ENCODE assay signal across 25 cellular contexts in genomic region chr9:94705162-94705712, GRCh38.
"Had no signal": no experiment of that assay in that cellular context is flagged by ENCODE, and none has a peak within 500 bp of the region (broad histone marks: within the 10 kb centered on the region; RNA-seq: fewer than 3 reads in every experiment).

No MANE protein-coding gene starts in this region.

- H3K4me1 Mint-ChIP-seq: activated naive CD4-positive, alpha-beta T cell treated with anti-CD3 and anti-CD28 coated beads, Interleukin-2, amount 10 ng/mL, durations not matched to agents 7 days and 5 days; naive thymus-derived CD8-positive, alpha-beta T cell; stimulated activated effector memory CD8-positive, alpha-beta T cell treated with anti-CD3 and anti-CD28 coated beads, Interleukin-12 subunit alpha, Interleukin-12 subunit beta, amount 100 ng/mL, for 72 hours had no signal

- DNase-seq: activated CD4-positive, alpha-beta T cell treated with anti-CD3 and anti-CD28 coated beads for 4 hours; activated CD4-positive, alpha-beta T cell treated with anti-CD3 and anti-CD28 coated beads, Interleukin-2, amount 50 U/mL, for 48 hours; activated CD8-positive, alpha-beta memory T cell treated with anti-CD3 and anti-CD28 coated beads, Interleukin-2, amount 50 U/mL, for 4 hours; activated gamma-delta T cell; activated naive CD4-positive, alpha-beta T cell treated with anti-CD3 and anti-CD28 coated beads, Interleukin-2, amount 10 ng/mL, durations not matched to agents 7 days and 5 days; activated T-cell treated with anti-CD3 and anti-CD28 coated beads, Interleukin-2, amount 50 U/mL, for 1 hour; amniotic stem cell; brain microvascular endothelial cell; caudate nucleus; endodermal cell; foreskin keratinocyte; left ventricle myocardium superior; naive thymus-derived CD8-positive, alpha-beta T cell; posterior cingulate gyrus; right lobe of liver; stimulated activated CD4-positive, alpha-beta T cell treated with anti-CD3 and anti-CD28 coated beads, Interleukin-12 subunit alpha, Interleukin-12 subunit beta, amount 100 ng/mL, for 4 hours; stimulated activated CD4-positive, alpha-beta T cell treated with anti-CD3 and anti-CD28 coated beads, Interleukin-4, amount 100 ng/mL, for 24 hours; substantia nigra; T-helper 9 cell had no signal

- H3K27me3 ChIP-seq: brain microvascular endothelial cell, right lobe of liver had no signal

- H3K9me3 ChIP-seq: right lobe of liver had no signal

- ATAC-seq: esophagus mucosa; foreskin keratinocyte; left ventricle myocardium superior; naive thymus-derived CD8-positive, alpha-beta T cell; right lobe of liver; stimulated activated effector memory CD8-positive, alpha-beta T cell treated with anti-CD3 and anti-CD28 coated beads, Interleukin-12 subunit alpha, Interleukin-12 subunit beta, amount 100 ng/mL, for 72 hours had no signal

- H3K27ac Mint-ChIP-seq: activated naive CD4-positive, alpha-beta T cell treated with anti-CD3 and anti-CD28 coated beads, Interleukin-2, amount 10 ng/mL, durations not matched to agents 7 days and 5 days; activated T-helper 1 cell treated with anti-CD3 and anti-CD28 coated beads, Interleukin-12 subunit alpha, Interleukin-12 subunit beta, Interleukin-2, Interleukin-4 antibody, amounts not matched to agents 30 ng/mL and 10 ng/mL and 1 ng/mL, durations not matched to agents 14 hours and 24 hours and 36 hours; endodermal cell; naive thymus-derived CD8-positive, alpha-beta T cell; stimulated activated effector memory CD8-positive, alpha-beta T cell treated with anti-CD3 and anti-CD28 coated beads, Interleukin-12 subunit alpha, Interleukin-12 subunit beta, amount 100 ng/mL, for 72 hours; stimulated activated naive CD8-positive, alpha-beta T cell treated with anti-CD3 and anti-CD28 coated beads, Interleukin-15, Interleukin-2, amounts not matched to agents 100 ng/mL and 50 ng/mL, for 24 hours; type B pancreatic cell had no signal

- H3K36me3 Mint-ChIP-seq: activated naive CD4-positive, alpha-beta T cell treated with anti-CD3 and anti-CD28 coated beads, Interleukin-2, amount 10 ng/mL, durations not matched to agents 7 days and 5 days; naive thymus-derived CD8-positive, alpha-beta T cell; stimulated activated effector memory CD8-positive, alpha-beta T cell treated with anti-CD3 and anti-CD28 coated beads, Interleukin-12 subunit alpha, Interleukin-12 subunit beta, amount 100 ng/mL, for 72 hours; type B pancreatic cell had no signal

- H3K9me3 Mint-ChIP-seq: activated naive CD4-positive, alpha-beta T cell treated with anti-CD3 and anti-CD28 coated beads, Interleukin-2, amount 10 ng/mL, durations not matched to agents 7 days and 5 days; activated T-helper 1 cell treated with anti-CD3 and anti-CD28 coated beads, Interleukin-12 subunit alpha, Interleukin-12 subunit beta, Interleukin-2, Interleukin-4 antibody, amounts not matched to agents 30 ng/mL and 10 ng/mL and 1 ng/mL, durations not matched to agents 14 hours and 24 hours and 36 hours; endodermal cell; naive thymus-derived CD8-positive, alpha-beta T cell; stimulated activated effector memory CD8-positive, alpha-beta T cell treated with anti-CD3 and anti-CD28 coated beads, Interleukin-12 subunit alpha, Interleukin-12 subunit beta, amount 100 ng/mL, for 72 hours; stimulated activated naive CD8-positive, alpha-beta T cell treated with anti-CD3 and anti-CD28 coated beads, Interleukin-15, Interleukin-2, amounts not matched to agents 100 ng/mL and 50 ng/mL, for 24 hours; type B pancreatic cell had no signal

- H3K4me3 ChIP-seq: right lobe of liver had no signal

- H3K27ac ChIP-seq: brain microvascular endothelial cell, foreskin keratinocyte, right lobe of liver, VCaP had no signal

- H3K4me1 ChIP-seq: foreskin keratinocyte had no signal

- H3K36me3 ChIP-seq: brain microvascular endothelial cell, right lobe of liver had no signal

- H3K4me3 Mint-ChIP-seq: activated naive CD4-positive, alpha-beta T cell treated with anti-CD3 and anti-CD28 coated beads, Interleukin-2, amount 10 ng/mL, durations not matched to agents 7 days and 5 days; activated T-helper 1 cell treated with anti-CD3 and anti-CD28 coated beads, Interleukin-12 subunit alpha, Interleukin-12 subunit beta, Interleukin-2, Interleukin-4 antibody, amounts not matched to agents 30 ng/mL and 10 ng/mL and 1 ng/mL, durations not matched to agents 14 hours and 24 hours and 36 hours; endodermal cell; naive thymus-derived CD8-positive, alpha-beta T cell; stimulated activated effector memory CD8-positive, alpha-beta T cell treated with anti-CD3 and anti-CD28 coated beads, Interleukin-12 subunit alpha, Interleukin-12 subunit beta, amount 100 ng/mL, for 72 hours; stimulated activated naive CD8-positive, alpha-beta T cell treated with anti-CD3 and anti-CD28 coated beads, Interleukin-15, Interleukin-2, amounts not matched to agents 100 ng/mL and 50 ng/mL, for 24 hours; type B pancreatic cell had no signal
